Comparison of ENCODE assay signal across 8 cellular contexts in genomic region chr3:197906023-197906849, GRCh38. TPM values are rescaled to one million over a fixed set of nuclear protein-coding genes. Genes with fewer than 3 reads are reported as not detected.
DNase-seq lines count a peak whose midpoint lies in the region; ATAC-seq, FAIRE-seq and TF ChIP-seq lines count a peak whose summit lies in the region.

No MANE protein-coding gene starts in this region.

- peak; percentile 84 for FAIRE-seq in RCC 7860 (lab: Jason Lieb, UNC)

- H3K36me3 Mint-ChIP-seq in neural progenitor cell = peaks cover 6% of the 10 kb centered on the region

- in situ Hi-C loops in KBM-7 (cut with MboI; ENCODE audit: low pct_unique_long_range_greater_than_20kb, low sequenced_read_pairs) = no loop called here

- H3K4me1 Mint-ChIP-seq in neural progenitor cell = peaks cover 14% of the 10 kb centered on the region

- H3K4me1 ChIP-seq in fibroblast of lung (ENCODE audit: control insufficient read depth, extremely low read depth, insufficient read depth, low read length) = peaks cover 6% of the 10 kb centered on the region
- no peaks in the 10 kb centered on the region for H3K4me1 ChIP-seq in neural progenitor cell
- H3K4me1 ChIP-seq in stomach = peaks cover 0 to 12% (median 4%) of the 10 kb centered on the region in 4 donors

- H3K9me3 ChIP-seq in fibroblast of lung (ENCODE audit: control insufficient read depth, insufficient read depth, low read depth, low read length) = no peaks in the 10 kb centered on the region
- H3K9me3 ChIP-seq in neural progenitor cell (ENCODE audit: low read depth) = no peaks in the 10 kb centered on the region
- H3K9me3 ChIP-seq in stomach = no peaks in the 10 kb centered on the region

- H3K27me3 Mint-ChIP-seq in neural progenitor cell (ENCODE audit: insufficient read depth, low read depth) = peaks cover 2% of the 10 kb centered on the region

- intact Hi-C loops in stomach (cut with DNase I; ENCODE audit: low total_unique reads) = no loop called here

- H4K20me1 ChIP-seq in fibroblast of lung (ENCODE audit: control insufficient read depth, extremely low read depth, insufficient read depth, low read length) = no peaks in the 10 kb centered on the region
- no peaks in the 10 kb centered on the region for H4K20me1 ChIP-seq in neural progenitor cell (ENCODE audit: low read depth)

- H3K36me3 ChIP-seq in fibroblast of lung (ENCODE audit: control insufficient read depth, insufficient read depth, low read length) (no peaks in the 10 kb centered on the region), neural progenitor cell (no peaks in the 10 kb centered on the region), stomach (no peaks in the 10 kb centered on the region)

- H3F3A ChIP-seq in neural progenitor cell (ENCODE audit: low read depth) = no peaks in the 10 kb centered on the region

- peaks cover 9% of the 10 kb centered on the region for H3K9me3 Mint-ChIP-seq in neural progenitor cell

- 12 to 15% (median 12%) methylated on average over 16 to 17 of the region's 17 CpGs for WGBS in stomach, 5 donors

- H2AFZ ChIP-seq in fibroblast of lung (ENCODE audit: low read length) (no peak overlapping the region), neural progenitor cell (replicated peaks) (no peak overlapping the region)

- ATAC-seq in GM21737 (IDR thresholded peaks at IDR 0.05; ENCODE audit: unreplicated experiment) = peak; percentile 81

- H3K4me2 ChIP-seq in fibroblast of lung (ENCODE audit: extremely low read depth, insufficient read depth, low read length) (no peak overlapping the region), neural progenitor cell (peak overlapping the region; percentile 60)

- no peak overlapping the region for H3K9ac ChIP-seq in fibroblast of lung (ENCODE audit: insufficient read depth, low read length)
- no peak overlapping the region for H3K9ac ChIP-seq in neural progenitor cell

- TF ChIP-seq EP300 in stomach (IDR thresholded peaks at IDR 0.05) = no peak

- H3K4me3 ChIP-seq in fibroblast of lung (replicated peaks in 1 of 4; ENCODE audit: control extremely low read depth in 1 of 4, insufficient read depth in 1 of 4, low read depth in 3 of 4, low read length in 4 of 4) = no peak overlapping the region
- no peak overlapping the region for H3K4me3 ChIP-seq in neural progenitor cell
- no peak overlapping the region for H3K4me3 ChIP-seq in stomach

- DNase-seq in EL (peak; percentile 97), KBM-7 (peak; percentile 87), RCC 7860 (ENCODE audit: low spot score) (peak; percentile 92), activated T-helper 1 cell treated with Interleukin-2 at 50 U/mL for 16 hours (ENCODE audit: low read depth) (peak; percentile 48), fibroblast of lung (ENCODE audit: low read depth in 2 of 2) (peak; percentile 88 to 96), neural progenitor cell (ENCODE audit: low spot score) (peak; percentile 94), stomach (peak; percentile 87)

- TF ChIP-seq CTCF in fibroblast of lung (conservative IDR thresholded peaks at IDR 0.05 in 1 of 2, IDR thresholded peaks at IDR 0.05 in 1 of 2; ENCODE audit: low read depth in 1 of 2, low read length in 2 of 2) (peak; percentile 90 to 96), neural progenitor cell (IDR thresholded peaks at IDR 0.05) (peak; percentile 93), stomach (IDR thresholded peaks at IDR 0.05) (peak in 5 of 7 experiments; percentile 80 to 87 (median 82))

- no peak for TF ChIP-seq POLR2A in stomach (IDR thresholded peaks at IDR 0.05)

- H3K4me3 Mint-ChIP-seq in neural progenitor cell = peak overlapping the region; percentile 13

- peak overlapping the region; percentile 38 for H3K27ac ChIP-seq in fibroblast of lung (ENCODE audit: insufficient read depth, low read length)
- H3K27ac ChIP-seq in neural progenitor cell = no peak overlapping the region
- H3K27ac ChIP-seq in stomach = peak overlapping the region in 1 of 5 donors; percentile 30

- H3K27me3 ChIP-seq in fibroblast of lung (ENCODE audit: control insufficient read depth, insufficient read depth, low read length) (no peaks in the 10 kb centered on the region), neural progenitor cell (no peaks in the 10 kb centered on the region), stomach (no peaks in the 10 kb centered on the region)

- no peaks in the 10 kb centered on the region for H3K79me2 ChIP-seq in fibroblast of lung (ENCODE audit: control insufficient read depth, insufficient read depth, low read length)
- H3K79me2 ChIP-seq in neural progenitor cell (ENCODE audit: low read depth) = no peaks in the 10 kb centered on the region

- H3K27ac Mint-ChIP-seq in neural progenitor cell = no peak overlapping the region

RNA-seq across cellular contexts. Expression of gene RPL35A, which starts 43.8 kb away (rescaled TPM):
- total RNA-seq in fibroblast of lung (535 and 1,048 TPM in 2 replicates), neural progenitor cell (ENCODE audit: low replicate concordance) (1,032 and 1,573 TPM in 2 replicates), stomach (100 to 1,000 TPM in 4 of 5 donors, 10 to 100 TPM in 1; 30.4 to 935 (median 568) TPM)
- polyA plus RNA-seq in fibroblast of lung (902 and 937 TPM in 2 replicates), stomach (1,000 to 10,000 TPM; 2,089 to 2,972 (median 2,364) TPM)
- 1,855 and 1,955 TPM in 2 replicates for polyA plus RNA-seq in fibroblast of lung (2012)
- 12.2 and 21.2 TPM in 2 replicates for polyA minus RNA-seq in fibroblast of lung (ENCODE audit: low replicate concordance)

RNA-seq across cellular contexts. Expression of gene LMLN, which starts 53.8 kb away (rescaled TPM):
- 5.9 and 7.1 TPM in 2 replicates for total RNA-seq in fibroblast of lung
- 5.0 and 6.6 TPM in 2 replicates for polyA plus RNA-seq in fibroblast of lung
- polyA plus RNA-seq in fibroblast of lung (2012) = 2.8 and 3.4 TPM in 2 replicates
- polyA minus RNA-seq in fibroblast of lung (ENCODE audit: low replicate concordance) = 3.3 and 19.6 TPM in 2 replicates
- total RNA-seq in neural progenitor cell (ENCODE audit: low replicate concordance) = 7.4 and 11.2 TPM in 2 replicates
- total RNA-seq in stomach = 10 to 100 TPM in 2 of 5 donors, 1 to 10 TPM in 3; 1.4 to 13.8 (median 5.8) TPM
- polyA plus RNA-seq in stomach = 1 to 10 TPM in 1 of 3 donors, under 1 TPM in 2; 0.15 to 1.7 (median 0.75) TPM
